Comparison of ENCODE assay signal across 10 cellular contexts in genomic region chr20:50916257-50916656, GRCh38. TPM values are rescaled to one million over a fixed set of nuclear protein-coding genes. Genes with fewer than 3 reads are reported as not detected.
A peak's percentile ranks its signal among the peaks of the same experiment; 100 is the strongest.
DNase-seq lines count a peak whose midpoint lies in the region; ATAC-seq, FAIRE-seq and TF ChIP-seq lines count a peak whose summit lies in the region.
"Had no signal": no experiment of that assay in that cellular context is flagged by ENCODE, and none has a peak within 500 bp of the region (broad histone marks: within the 10 kb centered on the region; RNA-seq: fewer than 3 reads in every experiment).

No MANE protein-coding gene starts in this region.

- peaks cover 96% of the 10 kb centered on the region for H3K79me2 ChIP-seq in keratinocyte (ENCODE audit: control insufficient read depth, insufficient read depth, low read length)

- CTCF ChIA-PET in A549 (lab: Yijun Ruan, JAX) (interaction anchor here (0.6 to 18.7 kb wide), 5 partner anchors 13 to 729 kb away, joined by 3 to 167 read pairs (median 3); partner anchors contain the start of genes ADNP and BCAS4), HEK293T (lab: Yijun Ruan, JAX) (interaction anchor here (0.6 to 2.2 kb wide), 3 partner anchors 13 to 177 kb away, joined by 3 to 15 read pairs (median 4); partner anchors contain the start of gene BCAS4)

- H3K4me1 ChIP-seq in A549 (peaks cover 53% of the 10 kb centered on the region), keratinocyte (ENCODE audit: control insufficient read depth, extremely low read depth, insufficient read depth, low read length) (peaks cover 56% of the 10 kb centered on the region)

- 59% methylated on average over 5 of the region's 5 CpGs for WGBS in A549 (ENCODE audit: missing lambda C conversion rate)

- DNase-seq in A549 (ENCODE audit: low read depth in 1 of 2, low spot score in 1 of 2) (peak in 1 of 2 experiments; percentile 26), HEK293T (ENCODE audit: extremely low spot score) (peak; percentile 62), astrocyte of the hippocampus (ENCODE audit: low read depth, low spot score) (peak; percentile 30), keratinocyte (ENCODE audit: low read depth, low spot score) (peak; percentile 46), NCI-H446 (lab: John Stamatoyannopoulos, UW) (no peak), NCI-H2029 (lab: John Stamatoyannopoulos, UW) (no peak), epidermal melanocyte (ENCODE audit: insufficient read length, low spot score) (no peak)
- no peak for DNase-seq in stimulated activated naive CD4-positive, alpha-beta T cell treated with Interleukin-2 at 50 U/mL for 16 hours (lab: John Stamatoyannopoulos, UW)
- DNase-seq: GF-D8, NCI-H345 had no signal

- no peak overlapping the region for H2AFZ ChIP-seq in keratinocyte (ENCODE audit: control insufficient read depth, low read length)

- peak; percentile 45 to 61; a peak in 3 of 6 replicates for ATAC-seq in A549

- dilution Hi-C loops in keratinocyte (cut with MboI; ENCODE audit: extremely low pct_ligation_motif_present, low sequenced_read_pairs): no loop called here

- FAIRE-seq in A549 (lab: Jason Lieb, UNC): no peak
- FAIRE-seq in keratinocyte (lab: Jason Lieb, UNC): peak; percentile 83

- TF ChIP-seq CTCF in A549 (IDR thresholded peaks at IDR 0.05) (no peak), keratinocyte (optimal IDR thresholded peaks at IDR 0.05 in 1 of 3, IDR thresholded peaks at IDR 0.05 in 1 of 3, conservative IDR thresholded peaks at IDR 0.05 in 1 of 3; ENCODE audit: extremely low read depth in 1 of 3, insufficient read depth in 2 of 3, low read length in 3 of 3) (no peak)

- H3K4me3 ChIP-seq in A549: no peak overlapping the region
- H3K4me3 ChIP-seq in keratinocyte (ENCODE audit: control insufficient read depth in 2 of 3, extremely low read depth in 1 of 3, insufficient read depth in 2 of 3, low read depth in 1 of 3, low read length in 3 of 3): no peak overlapping the region

- no peak for TF ChIP-seq RAD21 in A549 (conservative IDR thresholded peaks at IDR 0.05 in 1 of 2, IDR thresholded peaks at IDR 0.05 in 1 of 2)

- TF ChIP-seq POLR2A in A549 (IDR thresholded peaks at IDR 0.05; ENCODE audit: low read length): no peak

- no peak overlapping the region for H3K9ac ChIP-seq in keratinocyte (ENCODE audit: control insufficient read depth, extremely low read depth, insufficient read depth, low read length)

- TF ChIP-seq EP300 in A549 (IDR thresholded peaks at IDR 0.05): no peak

- POLR2A ChIA-PET in A549 (lab: Yijun Ruan, JAX) (interaction anchor here (1.0 to 1.5 kb wide), 3 partner anchors 11 to 42 kb away, joined by 3 to 6 read pairs (median 3); partner anchors contain the start of genes ADNP, DPM1 and MOCS3), HEK293T (lab: Yijun Ruan, JAX) (interaction anchor here (0.8 to 1.7 kb wide), 2 partner anchors 15 to 41 kb away, joined by 3 to 12 read pairs; partner anchors contain the start of gene ADNP)

- H3K9me1 ChIP-seq in keratinocyte (ENCODE audit: control insufficient read depth, extremely low read depth, insufficient read depth, low read length): peaks cover 5% of the 10 kb centered on the region

- no peak overlapping the region for H3K27ac ChIP-seq in A549
- H3K27ac ChIP-seq in keratinocyte (ENCODE audit: control insufficient read depth, insufficient read depth, low read length): peak overlapping the region; percentile 73

- H3K27me3 ChIP-seq in keratinocyte (ENCODE audit: control insufficient read depth, extremely low read depth, insufficient read depth, low read length): no peaks in the 10 kb centered on the region

- H3K36me3 ChIP-seq in keratinocyte (ENCODE audit: control insufficient read depth in 2 of 2, extremely low read depth in 1 of 2, insufficient read depth in 2 of 2, low read length in 2 of 2): peaks cover 4 to 6% of the 10 kb centered on the region in 2 experiments

- H3K9me3 ChIP-seq in A549: no peaks in the 10 kb centered on the region
- no peaks in the 10 kb centered on the region for H3K9me3 ChIP-seq in keratinocyte (ENCODE audit: control insufficient read depth, low read depth, low read length)

- H3K4me2 ChIP-seq in A549 (no peak overlapping the region), keratinocyte (ENCODE audit: control insufficient read depth, extremely low read depth, insufficient read depth, low read depth, low read length) (peak overlapping the region; percentile 44)

- H4K20me1 ChIP-seq in keratinocyte (ENCODE audit: control insufficient read depth, extremely low read depth, insufficient read depth, low read length): peaks cover 10% of the 10 kb centered on the region

TF ChIP-seq in A549, 52 proteins besides CTCF, POLR2A, EP300 and RAD21:
- TF ChIP-seq MAFK (IDR thresholded peaks at IDR 0.05; ENCODE audit: partially characterized antibody): no peak
- 0 out of 2 replicates have a peak, but pooled peaks have one; percentile 46 for TF ChIP-seq USF2 (IDR thresholded peaks at IDR 0.05)

TF ChIP-seq in HEK293T, 16 proteins besides CTCF, POLR2A, EP300 and RAD21:
- no peak for TF ChIP-seq L3MBTL2 (conservative IDR thresholded peaks at IDR 0.05)
- TF ChIP-seq FOXM1 (IDR thresholded peaks at IDR 0.05; ENCODE audit: borderline replicate concordance): no peak
- TF ChIP-seq ELF4 (IDR thresholded peaks at IDR 0.05): no peak
- TF ChIP-seq PKNOX1 (IDR thresholded peaks at IDR 0.05): peak; percentile 90
- TF ChIP-seq NFRKB (IDR thresholded peaks at IDR 0.05): no peak
- no peak for TF ChIP-seq FOXA1 (IDR thresholded peaks at IDR 0.05)
- TF ChIP-seq FOXK2 (IDR thresholded peaks at IDR 0.05): no peak
- TF ChIP-seq SUZ12 (IDR thresholded peaks at IDR 0.05): no peak
TF ChIP-seq in HEK293T: peak in this region for 1.

RNA-seq across cellular contexts. Expression of gene ADNP, which starts 15.0 kb away (rescaled TPM):
- 36.7 and 54.9 TPM in 2 replicates for polyA plus RNA-seq in A549 (2011; rRNA removed)
- polyA plus RNA-seq in A549 (2012; cell fraction: cytosol; rRNA removed): 14.3 and 15.8 TPM in 2 replicates
- polyA plus RNA-seq in A549 (2012; cell fraction: nucleus; rRNA removed): 14.8 and 22.2 TPM in 2 replicates
- polyA plus RNA-seq in A549 (2017; fragmentation: RNase III; extraction: RNeasy Plus Mini Kit Qiagen cat#74134 plus additional on column Dnase treatment): 37.2 to 40.9 TPM (median 38.1 TPM) in 3 replicates
- 58.0 and 60.5 TPM in 2 replicates for polyA minus RNA-seq in A549 (2011; rRNA and poly(A)+ RNA removed)
- 21.6 to 31.3 TPM (median 29.3 TPM) in 3 replicates for polyA plus RNA-seq in keratinocyte
- polyA plus RNA-seq in keratinocyte (2011; ENCODE audit: low read depth): 29.4 TPM
- polyA plus RNA-seq in keratinocyte (2011; cell fraction: cytosol; rRNA removed): 18.1 and 33.5 TPM in 2 replicates
- 59.4 and 69.7 TPM in 2 replicates for polyA plus RNA-seq in keratinocyte (2011; cell fraction: nucleus; rRNA removed)
- polyA plus RNA-seq in keratinocyte (2012; ENCODE audit: low replicate concordance): 34.7 and 35.3 TPM in 2 replicates
- polyA minus RNA-seq in keratinocyte: 31.1 to 61.9 TPM (median 31.2 TPM) in 3 replicates
- 16.7 TPM for polyA minus RNA-seq in keratinocyte (2011; cell fraction: cytosol; rRNA and poly(A)+ RNA removed)
- polyA minus RNA-seq in keratinocyte (2011; cell fraction: nucleus; rRNA and poly(A)+ RNA removed): 31.7 and 73.8 TPM in 2 replicates

RNA-seq across cellular contexts. Expression of gene DPM1, which starts 42.1 kb away (rescaled TPM):
- polyA plus RNA-seq in A549 (2011; rRNA removed) (49.0 and 104 TPM in 2 replicates), A549 (2017; fragmentation: RNase III; extraction: RNeasy Plus Mini Kit Qiagen cat#74134 plus additional on column Dnase treatment) (106 to 120 TPM (median 114 TPM) in 3 replicates), keratinocyte (57.2 to 99.4 TPM (median 78.0 TPM) in 3 replicates)
- 39.7 and 51.9 TPM in 2 replicates for polyA plus RNA-seq in A549 (2012; cell fraction: cytosol; rRNA removed)
- polyA plus RNA-seq in A549 (2012; cell fraction: nucleus; rRNA removed): 15.8 and 31.3 TPM in 2 replicates
- 18.4 and 25.7 TPM in 2 replicates for polyA minus RNA-seq in A549 (2011; rRNA and poly(A)+ RNA removed)
- polyA plus RNA-seq in keratinocyte (2011; ENCODE audit: low read depth): 54.8 TPM
- polyA plus RNA-seq in keratinocyte (2011; cell fraction: cytosol; rRNA removed): 52.2 and 67.8 TPM in 2 replicates
- 56.3 and 100 TPM in 2 replicates for polyA plus RNA-seq in keratinocyte (2011; cell fraction: nucleus; rRNA removed)
- polyA plus RNA-seq in keratinocyte (2012; ENCODE audit: low replicate concordance): 64.9 and 71.9 TPM in 2 replicates
- polyA minus RNA-seq in keratinocyte: 4.3 to 21.9 TPM (median 14.2 TPM) in 3 replicates
- polyA minus RNA-seq in keratinocyte (2011; cell fraction: cytosol; rRNA and poly(A)+ RNA removed): 26.7 TPM
- polyA minus RNA-seq in keratinocyte (2011; cell fraction: nucleus; rRNA and poly(A)+ RNA removed): 16.5 and 22.0 TPM in 2 replicates

RNA-seq across cellular contexts. Expression of gene MOCS3, which starts 42.4 kb away (rescaled TPM):
- polyA plus RNA-seq in A549 (2011; rRNA removed) (4.4 and 4.8 TPM in 2 replicates), A549 (2017; fragmentation: RNase III; extraction: RNeasy Plus Mini Kit Qiagen cat#74134 plus additional on column Dnase treatment) (5.3 to 6.0 TPM (median 5.7 TPM) in 3 replicates), keratinocyte (4.0 to 5.8 TPM (median 4.5 TPM) in 3 replicates)
- polyA plus RNA-seq in A549 (2012; cell fraction: cytosol; rRNA removed): 4.0 and 5.9 TPM in 2 replicates
- 6.0 and 6.6 TPM in 2 replicates for polyA plus RNA-seq in A549 (2012; cell fraction: nucleus; rRNA removed)
- polyA minus RNA-seq in A549 (2011; rRNA and poly(A)+ RNA removed): 6.2 and 8.5 TPM in 2 replicates
- polyA plus RNA-seq in keratinocyte (2011; ENCODE audit: low read depth): 1.1 TPM
- 3.1 and 3.4 TPM in 2 replicates for polyA plus RNA-seq in keratinocyte (2011; cell fraction: cytosol; rRNA removed)
- 4.7 and 5.6 TPM in 2 replicates for polyA plus RNA-seq in keratinocyte (2011; cell fraction: nucleus; rRNA removed)
- 2.8 and 5.2 TPM in 2 replicates for polyA plus RNA-seq in keratinocyte (2012; ENCODE audit: low replicate concordance)
- polyA minus RNA-seq in keratinocyte: 6.3 to 10.3 TPM (median 7.0 TPM) in 3 replicates
- polyA minus RNA-seq in keratinocyte (2011; cell fraction: cytosol; rRNA and poly(A)+ RNA removed): 8.2 TPM
- 7.5 and 8.1 TPM in 2 replicates for polyA minus RNA-seq in keratinocyte (2011; cell fraction: nucleus; rRNA and poly(A)+ RNA removed)

Comparison
In these comparisons a context has a peak if more than half of its experiments do, and no peak if none do; other contexts are left out.
1. DNase-seq: peak in HEK293T (single experiment), astrocyte of the hippocampus (single experiment) and keratinocyte (single experiment); none in stimulated activated naive CD4-positive, alpha-beta T cell treated with Interleukin-2 at 50 U/mL for 16 hours (single experiment), NCI-H446 (0 of 2), NCI-H2029 (single experiment) and epidermal melanocyte (single experiment).